ENCODE assay signal across 8 cellular contexts in genomic region chr1:61075833-61076232, GRCh38. TPM values are rescaled to one million over a fixed set of nuclear protein-coding genes. Genes with fewer than 3 reads are reported as not detected.
DNase-seq lines count a peak whose midpoint lies in the region; ATAC-seq and TF ChIP-seq lines count a peak whose summit lies in the region.
"Not testable (repeated sequence)": the region's sequence is repeated elsewhere in the genome, so short reads cannot be mapped to it uniquely, and the experiment has no call there.

No MANE protein-coding gene starts in this region.

- H3K4me3 Mint-ChIP-seq in GM23338: peak overlapping the region; percentile 83
- H3K4me3 Mint-ChIP-seq in activated T-helper 17 cell treated with anti-CD3 and anti-CD28 coated beads, Interleukin-2, amount 50 U/mL, for 72 hours: peak overlapping the region; percentile 93
- H3K4me3 Mint-ChIP-seq in natural killer cell: not testable (repeated sequence)

- peak overlapping the region; percentile 58 for H3K4me3 ChIP-seq in GM23338
- H3K4me3 ChIP-seq in Peyer's patch, hepatocyte, upper lobe of right lung: not testable (repeated sequence)
- peak overlapping the region in 23 of 59 donors; percentile 47 to 93 (median 75) for H3K4me3 ChIP-seq in dorsolateral prefrontal cortex
- H3K4me3 ChIP-seq in smooth muscle cell: peak overlapping the region; percentile 80

- TF ChIP-seq CTCF in GM23338 (conservative IDR thresholded peaks at IDR 0.05; ENCODE audit: low read depth in 2 of 2); Peyer's patch (IDR thresholded peaks at IDR 0.05); dorsolateral prefrontal cortex (IDR thresholded peaks at IDR 0.05 in 54 of 56, conservative IDR thresholded peaks at IDR 0.05 in 2 of 56; ENCODE audit: low read depth in 1 of 56, partially characterized antibody in 56 of 56); hepatocyte (IDR thresholded peaks at IDR 0.05; ENCODE audit: poor library complexity); natural killer cell (IDR thresholded peaks at IDR 0.05); smooth muscle cell (IDR thresholded peaks at IDR 0.05; ENCODE audit: borderline replicate concordance, insufficient read depth, poor library complexity, severe bottlenecking); upper lobe of right lung (IDR thresholded peaks at IDR 0.05): not testable (repeated sequence)

- 71% methylated on average over 16 of the region's 16 CpGs for WGBS in hepatocyte (ENCODE audit: low lambda C conversion rate, missing lambda C conversion rate)
- 82% methylated on average over 16 of the region's 16 CpGs for WGBS in smooth muscle cell (ENCODE audit: low lambda C conversion rate)

- not testable (repeated sequence) for H3K9me3 Mint-ChIP-seq in GM23338; activated T-helper 17 cell treated with anti-CD3 and anti-CD28 coated beads, Interleukin-2, amount 50 U/mL, for 72 hours; natural killer cell

- not testable (repeated sequence) for H3K36me3 Mint-ChIP-seq in GM23338 (ENCODE audit: low read depth); activated T-helper 17 cell treated with anti-CD3 and anti-CD28 coated beads, Interleukin-2, amount 50 U/mL, for 72 hours (ENCODE audit: low read depth); natural killer cell

- not testable (repeated sequence) for H4K20me1 ChIP-seq in GM23338 (replicated peaks; ENCODE audit: insufficient read depth); hepatocyte (ENCODE audit: insufficient read depth, poor library complexity, severe bottlenecking); smooth muscle cell (ENCODE audit: low read depth)

- peaks cover 37% of the 10 kb centered on the region for H3K4me1 Mint-ChIP-seq in GM23338
- peaks cover 34% of the 10 kb centered on the region for H3K4me1 Mint-ChIP-seq in activated T-helper 17 cell treated with anti-CD3 and anti-CD28 coated beads, Interleukin-2, amount 50 U/mL, for 72 hours
- H3K4me1 Mint-ChIP-seq in natural killer cell: peaks cover 42 to 44% of the 10 kb centered on the region in 2 donors

- H3K9me3 ChIP-seq in Peyer's patch; hepatocyte (ENCODE audit: low read depth); smooth muscle cell (replicated peaks; ENCODE audit: low read depth); upper lobe of right lung: not testable (repeated sequence)

- DNase-seq in GM23338 (ENCODE audit: low spot score); Peyer's patch; dorsolateral prefrontal cortex; hepatocyte (ENCODE audit: low spot score); natural killer cell; smooth muscle cell (lab: John Stamatoyannopoulos, UW; ENCODE audit: unreplicated experiment); upper lobe of right lung: not testable (repeated sequence)

- ATAC-seq in GM23338; activated T-helper 17 cell treated with anti-CD3 and anti-CD28 coated beads, Interleukin-2, amount 50 U/mL, for 72 hours (replicated peaks); natural killer cell; upper lobe of right lung: not testable (repeated sequence)

- not testable (repeated sequence) for H3K27ac Mint-ChIP-seq in GM23338; activated T-helper 17 cell treated with anti-CD3 and anti-CD28 coated beads, Interleukin-2, amount 50 U/mL, for 72 hours
- H3K27ac Mint-ChIP-seq in natural killer cell: peak overlapping the region; percentile 90 to 96

- H3K4me1 ChIP-seq in GM23338 (ENCODE audit: insufficient read depth) (peaks cover 36% of the 10 kb centered on the region), Peyer's patch (peaks cover 0 to 37% (median 2%) of the 10 kb centered on the region in 4 donors), hepatocyte (ENCODE audit: insufficient read depth) (peaks cover 21% of the 10 kb centered on the region), smooth muscle cell (ENCODE audit: low read depth) (peaks cover 27% of the 10 kb centered on the region), upper lobe of right lung (peaks cover 25% of the 10 kb centered on the region)

- not testable (repeated sequence) for H3K36me3 ChIP-seq in GM23338 (ENCODE audit: insufficient read depth); Peyer's patch; hepatocyte (replicated peaks; ENCODE audit: insufficient read depth, low read depth); smooth muscle cell (ENCODE audit: low read depth); upper lobe of right lung

- peaks cover 71% of the 10 kb centered on the region for H3K27me3 ChIP-seq in GM23338 (ENCODE audit: insufficient read depth)
- H3K27me3 ChIP-seq in Peyer's patch; dorsolateral prefrontal cortex; hepatocyte; smooth muscle cell (ENCODE audit: low read depth); upper lobe of right lung: not testable (repeated sequence)

- not testable (repeated sequence) for TF ChIP-seq POLR2A in Peyer's patch (IDR thresholded peaks at IDR 0.05)

- H3K9me2 ChIP-seq in GM23338 (ENCODE audit: insufficient read depth); hepatocyte (replicated peaks; ENCODE audit: insufficient read depth): not testable (repeated sequence)

- not testable (repeated sequence) for H3K9ac ChIP-seq in smooth muscle cell (ENCODE audit: low read depth)

- H3K4me2 ChIP-seq in GM23338 (peak overlapping the region; percentile 79), hepatocyte (peak overlapping the region; percentile 77)
- H3K4me2 ChIP-seq in smooth muscle cell: not testable (repeated sequence)

- H3K27me3 Mint-ChIP-seq in GM23338 (ENCODE audit: insufficient read depth, low read depth, poor library complexity): peaks cover 35% of the 10 kb centered on the region
- not testable (repeated sequence) for H3K27me3 Mint-ChIP-seq in activated T-helper 17 cell treated with anti-CD3 and anti-CD28 coated beads, Interleukin-2, amount 50 U/mL, for 72 hours; natural killer cell (ENCODE audit: low read depth in 2 of 2)

- not testable (repeated sequence) for H3K79me2 ChIP-seq in GM23338 (replicated peaks; ENCODE audit: insufficient read depth); hepatocyte; smooth muscle cell (ENCODE audit: low read depth)

- peaks cover 14% of the 10 kb centered on the region; the same call in 1 of the 2 replicates for H3F3A ChIP-seq in GM23338 (replicated peaks; ENCODE audit: low read depth)
- peaks cover 23% of the 10 kb centered on the region for H3F3A ChIP-seq in smooth muscle cell (ENCODE audit: low read depth)

- 0 out of 2 replicates have a peak overlapping the region, but pooled peaks have one; percentile 86 for H2AFZ ChIP-seq in GM23338
- H2AFZ ChIP-seq in hepatocyte: peak overlapping the region; percentile 72
- H2AFZ ChIP-seq in smooth muscle cell (ENCODE audit: low read depth): not testable (repeated sequence)

- intact Hi-C loops in dorsolateral prefrontal cortex (cut with DNase I): loop anchor here (1.0 to 2.0 kb wide), 2 partner anchors 19 to 23 kb away; no protein-coding TSS in a partner anchor
- intact Hi-C loops in natural killer cell (cut with micrococcal nuclease): loop anchor here (2.0 to 5.0 kb wide), 2 partner anchors 23 to 1361 kb away; partner anchors contain the start of gene USP1
- intact Hi-C loops in upper lobe of right lung (cut with DNase I): loop anchor here (10.0 kb wide), 1 partner anchor 259 kb away; no protein-coding TSS in a partner anchor

- H3K27ac ChIP-seq in GM23338 (ENCODE audit: low read depth); smooth muscle cell (ENCODE audit: low read depth): not testable (repeated sequence)
- H3K27ac ChIP-seq in Peyer's patch: peak overlapping the region in 3 of 4 donors; percentile 12 to 93 (median 81)
- H3K27ac ChIP-seq in dorsolateral prefrontal cortex: peak overlapping the region in 56 of 59 donors; percentile 27 to 99 (median 96)
- peak overlapping the region; percentile 84 for H3K27ac ChIP-seq in hepatocyte
- peak overlapping the region; percentile 89 for H3K27ac ChIP-seq in upper lobe of right lung

RNA-seq across cellular contexts. Expression of gene NFIA, which starts 6.5 kb away (rescaled TPM):
- total RNA-seq in GM23338 (2014; rRNA removed; shearing (Covaris generic)): 0.97 and 2.5 TPM in 2 replicates
- polyA plus RNA-seq in GM23338 (2016; fragmentation: Nextera tagmentation; extraction: Ambion mirVana) (2.1 and 2.3 TPM in 2 replicates), hepatocyte (12.6 and 18.2 TPM in 2 replicates), smooth muscle cell (5.0 and 7.6 TPM in 2 replicates)
- total RNA-seq in Peyer's patch (100 to 1,000 TPM in 1 of 4 donors, 10 to 100 TPM in 3; 32.0 to 160 (median 32.9) TPM), dorsolateral prefrontal cortex (100 to 1,000 TPM in 40 of 120 experiments, 10 to 100 TPM in 80; 63.0 to 203 (median 91.8) TPM), hepatocyte (15.1 and 18.1 TPM in 2 replicates), natural killer cell (1 to 10 TPM; 3.5 to 6.5 (median 3.6) TPM), smooth muscle cell (5.4 and 6.2 TPM in 2 replicates), upper lobe of right lung (66.6 TPM)
- 1 to 10 TPM; 3.5 to 5.1 TPM for total RNA-seq in activated T-helper 17 cell treated with anti-CD3 and anti-CD28 coated beads, Interleukin-2, amount 50 U/mL, for 72 hours
